Comparison of ENCODE assay signal across 12 cellular contexts in genomic region chr14:103696027-103696402, GRCh38. TPM values are rescaled to one million over a fixed set of nuclear protein-coding genes. Genes with fewer than 3 reads are reported as not detected.
DNase-seq lines count a peak whose midpoint lies in the region; ATAC-seq and TF ChIP-seq lines count a peak whose summit lies in the region.
"Had no signal": no experiment of that assay in that cellular context is flagged by ENCODE, and none has a peak within 500 bp of the region (broad histone marks: within the 10 kb centered on the region; RNA-seq: fewer than 3 reads in every experiment).

No MANE protein-coding gene starts in this region.

- H3K4me1 ChIP-seq in left ventricle myocardium inferior (peaks cover 58% of the 10 kb centered on the region), right atrium auricular region (peaks cover 0 to 55% of the 10 kb centered on the region in 2 donors), neural progenitor cell (peaks cover 4% of the 10 kb centered on the region), vagina (peaks cover 63% of the 10 kb centered on the region), GM23338 (ENCODE audit: insufficient read depth) (peaks cover 6% of the 10 kb centered on the region; the same call in 1 of the 2 replicates)

- no peaks in the 10 kb centered on the region for H3K27me3 Mint-ChIP-seq in central memory CD8-positive, alpha-beta T cell
- H3K27me3 Mint-ChIP-seq in neural progenitor cell (ENCODE audit: insufficient read depth, low read depth) (peaks cover 6% of the 10 kb centered on the region), GM23338 (ENCODE audit: insufficient read depth, low read depth, poor library complexity) (peaks cover 32% of the 10 kb centered on the region)
- H3K27me3 Mint-ChIP-seq: CD8-positive, alpha-beta memory T cell had no signal

- H3F3A ChIP-seq in neural progenitor cell (ENCODE audit: low read depth) (no peaks in the 10 kb centered on the region), GM23338 (replicated peaks; ENCODE audit: low read depth) (peaks cover 15% of the 10 kb centered on the region; the same call in 1 of the 2 replicates)

- H3K27ac ChIP-seq in left ventricle myocardium inferior (replicated peaks), result peak overlapping the region; percentile 76
- no peak overlapping the region for H3K27ac ChIP-seq in right atrium auricular region
- H3K27ac ChIP-seq in neural progenitor cell, result peak overlapping the region; percentile 63
- H3K27ac ChIP-seq in vagina, result peak overlapping the region; percentile 62
- no peak overlapping the region for H3K27ac ChIP-seq in GM23338 (ENCODE audit: low read depth)

- H3K4me3 ChIP-seq in left ventricle myocardium inferior (no peak overlapping the region), right atrium auricular region (no peak overlapping the region), neural progenitor cell (no peak overlapping the region), vagina (no peak overlapping the region), GM23338 (no peak overlapping the region)
- H3K4me3 ChIP-seq: skin epidermis had no signal

- no peaks in the 10 kb centered on the region for H3K9me2 ChIP-seq in GM23338 (ENCODE audit: insufficient read depth)

- peak; percentile 12 for DNase-seq in left ventricle myocardium inferior
- DNase-seq in right atrium auricular region (ENCODE audit: low spot score), result no peak
- no peak for DNase-seq in central memory CD8-positive, alpha-beta T cell (ENCODE audit: low spot score in 2 of 2)
- DNase-seq in neural progenitor cell (ENCODE audit: low spot score), result no peak
- DNase-seq in vagina (ENCODE audit: extremely low spot score in 2 of 2), result no peak
- no peak for DNase-seq in glomerular visceral epithelial cell (ENCODE audit: extremely low spot score)
- DNase-seq in GM23338 (ENCODE audit: low spot score), result no peak
- no peak for DNase-seq in activated CD8-positive, alpha-beta memory T cell treated with anti-CD3 and anti-CD28 coated beads for 24 hours
- DNase-seq: activated T-cell treated with anti-CD3 and anti-CD28 coated beads, Interleukin-2, amount 50 U/mL, for 48 hours; CD8-positive, alpha-beta memory T cell; mesendoderm had no signal

- ATAC-seq in central memory CD8-positive, alpha-beta T cell (replicated peaks; ENCODE audit: extremely low read depth, poor library complexity, severe bottlenecking), result no peak
- no peak for ATAC-seq in GM23338

- intact Hi-C loops in left ventricle myocardium inferior (cut with micrococcal nuclease) (no loop called here), vagina (cut with DNase I) (no loop called here)

- H3K27ac Mint-ChIP-seq in central memory CD8-positive, alpha-beta T cell (ENCODE audit: low read depth), result peak overlapping the region; percentile 78
- H3K27ac Mint-ChIP-seq in neural progenitor cell (peak overlapping the region; percentile 76), GM23338 (no peak overlapping the region; the same call in 1 of the 2 replicates)

- TF ChIP-seq CTCF in left ventricle myocardium inferior (IDR thresholded peaks at IDR 0.05; ENCODE audit: borderline replicate concordance) (no peak), right atrium auricular region (IDR thresholded peaks at IDR 0.05) (no peak), neural progenitor cell (IDR thresholded peaks at IDR 0.05) (no peak), vagina (IDR thresholded peaks at IDR 0.05) (no peak), GM23338 (conservative IDR thresholded peaks at IDR 0.05; ENCODE audit: low read depth in 2 of 2) (no peak)

- H3K79me2 ChIP-seq in neural progenitor cell (ENCODE audit: low read depth), result no peaks in the 10 kb centered on the region
- H3K79me2 ChIP-seq in GM23338 (replicated peaks; ENCODE audit: insufficient read depth), result 0 out of 2 replicates have a peak, but pooled peaks cover 8% of the 10 kb centered on the region

- TF ChIP-seq POLR2A in vagina (IDR thresholded peaks at IDR 0.05), result no peak

- H3K9me3 Mint-ChIP-seq in central memory CD8-positive, alpha-beta T cell, result no peaks in the 10 kb centered on the region
- H3K9me3 Mint-ChIP-seq in neural progenitor cell, result no peaks in the 10 kb centered on the region
- H3K9me3 Mint-ChIP-seq in GM23338, result no peaks in the 10 kb centered on the region; the same call in 2 of the 3 replicates
- H3K9me3 Mint-ChIP-seq: CD8-positive, alpha-beta memory T cell had no signal

- H3K27me3 ChIP-seq in left ventricle myocardium inferior (ENCODE audit: low read depth) (no peaks in the 10 kb centered on the region), right atrium auricular region (no peaks in the 10 kb centered on the region), neural progenitor cell (no peaks in the 10 kb centered on the region), vagina (no peaks in the 10 kb centered on the region), GM23338 (ENCODE audit: insufficient read depth) (no peaks in the 10 kb centered on the region)

- no peak overlapping the region for H3K4me3 Mint-ChIP-seq in central memory CD8-positive, alpha-beta T cell
- H3K4me3 Mint-ChIP-seq in neural progenitor cell (no peak overlapping the region), GM23338 (no peak overlapping the region)
- H3K4me3 Mint-ChIP-seq: CD8-positive, alpha-beta memory T cell had no signal

- H3K4me1 Mint-ChIP-seq in central memory CD8-positive, alpha-beta T cell, result peaks cover 12% of the 10 kb centered on the region
- H3K4me1 Mint-ChIP-seq in neural progenitor cell, result peaks cover 20% of the 10 kb centered on the region
- H3K4me1 Mint-ChIP-seq in GM23338, result peaks cover 21% of the 10 kb centered on the region

- H3K9ac ChIP-seq in neural progenitor cell, result no peak overlapping the region

- H3K9me3 ChIP-seq in left ventricle myocardium inferior (replicated peaks) (no peaks in the 10 kb centered on the region), right atrium auricular region (no peaks in the 10 kb centered on the region), neural progenitor cell (ENCODE audit: low read depth) (no peaks in the 10 kb centered on the region), vagina (no peaks in the 10 kb centered on the region)

- H3K36me3 Mint-ChIP-seq in central memory CD8-positive, alpha-beta T cell (ENCODE audit: insufficient read depth), result peaks cover 11% of the 10 kb centered on the region
- H3K36me3 Mint-ChIP-seq in neural progenitor cell (peaks cover 2% of the 10 kb centered on the region), GM23338 (ENCODE audit: low read depth) (peaks cover 37% of the 10 kb centered on the region)

- peaks cover 68% of the 10 kb centered on the region for H3K36me3 ChIP-seq in left ventricle myocardium inferior
- H3K36me3 ChIP-seq in right atrium auricular region, result peaks cover 58% of the 10 kb centered on the region
- H3K36me3 ChIP-seq in neural progenitor cell, result no peaks in the 10 kb centered on the region
- peaks cover 7 to 47% of the 10 kb centered on the region in 2 donors for H3K36me3 ChIP-seq in vagina
- H3K36me3 ChIP-seq in GM23338 (ENCODE audit: insufficient read depth), result no peaks in the 10 kb centered on the region; the same call in 1 of the 2 replicates

- H3K4me2 ChIP-seq in neural progenitor cell (no peak overlapping the region), GM23338 (no peak overlapping the region)

- H2AFZ ChIP-seq in neural progenitor cell (replicated peaks) (no peak overlapping the region), GM23338 (no peak overlapping the region)

- H4K20me1 ChIP-seq in neural progenitor cell (ENCODE audit: low read depth) (peaks cover 51% of the 10 kb centered on the region), GM23338 (replicated peaks; ENCODE audit: insufficient read depth) (peaks cover 15% of the 10 kb centered on the region)

TF ChIP-seq in GM23338, 12 proteins besides CTCF, POLR2A, EP300 and RAD21:
- TF ChIP-seq ZNF331 (CRISPR knock-in tag; IDR thresholded peaks at IDR 0.05; ENCODE audit: low read depth) (no peak), CREB1 (CRISPR knock-in tag; IDR thresholded peaks at IDR 0.05; ENCODE audit: low read depth) (no peak), ETS1 (IDR thresholded peaks at IDR 0.05) (no peak), STAT1 (IDR thresholded peaks at IDR 0.05; ENCODE audit: unreplicated experiment) (no peak), NANOG (IDR thresholded peaks at IDR 0.05; ENCODE audit: borderline replicate concordance) (no peak), EZH2phosphoT487 (IDR thresholded peaks at IDR 0.05; ENCODE audit: unreplicated experiment) (no peak), JUNB (IDR thresholded peaks at IDR 0.05; ENCODE audit: unreplicated experiment) (no peak)
TF ChIP-seq in GM23338: peak in this region for 0.

RNA-seq across cellular contexts. Expression of gene XRCC3, which starts 19.2 kb away (rescaled TPM):
- total RNA-seq in left ventricle myocardium inferior (4.1 TPM), right atrium auricular region (1 to 10 TPM; 2.1 to 3.6 TPM), neural progenitor cell (ENCODE audit: low replicate concordance) (59.7 and 60.2 TPM in 2 replicates), vagina (6.9 TPM)
- 52.2 and 72.9 TPM in 2 replicates for total RNA-seq in GM23338 (2014; rRNA removed; shearing (Covaris generic))
- 16.6 and 20.4 TPM in 2 replicates for polyA plus RNA-seq in GM23338 (2016; fragmentation: Nextera tagmentation; extraction: Ambion mirVana)

RNA-seq across cellular contexts. Expression of gene ZFYVE21, which starts 19.6 kb away (rescaled TPM):
- total RNA-seq in left ventricle myocardium inferior (50.5 TPM), right atrium auricular region (10 to 100 TPM; 43.7 to 71.6 TPM), neural progenitor cell (ENCODE audit: low replicate concordance) (46.2 and 53.2 TPM in 2 replicates), vagina (172 TPM)
- total RNA-seq in GM23338 (2014; rRNA removed; shearing (Covaris generic)), result 89.6 and 116 TPM in 2 replicates
- polyA plus RNA-seq in GM23338 (2016; fragmentation: Nextera tagmentation; extraction: Ambion mirVana), result 79.4 and 88.0 TPM in 2 replicates

Comparison
In these comparisons a context has a peak if more than half of its experiments do, and no peak if none do; other contexts are left out.
1. H3K27ac ChIP-seq: peak in left ventricle myocardium inferior (single experiment), neural progenitor cell (single experiment) and vagina (single experiment); none in right atrium auricular region (0 of 2) and GM23338 (single experiment).